Comparison of ENCODE assay signal across 15 cellular contexts in genomic region chr17:45403906-45404490, GRCh38.
"Had no signal": no experiment of that assay in that cellular context is flagged by ENCODE, and none has a peak within 500 bp of the region (broad histone marks: within the 10 kb centered on the region; RNA-seq: fewer than 3 reads in every experiment).

No MANE protein-coding gene starts in this region.

- H3K27me3 Mint-ChIP-seq: stimulated activated naive CD8-positive, alpha-beta T cell treated with anti-CD3 and anti-CD28 coated beads, Interleukin-15, Interleukin-2, amounts not matched to agents 100 ng/mL and 50 ng/mL, for 24 hours had no signal

- ATAC-seq: foreskin keratinocyte, left colon had no signal

- DNase-seq: activated CD4-positive, alpha-beta T cell treated with anti-CD3 and anti-CD28 coated beads for 48 hours; activated CD8-positive, alpha-beta memory T cell treated with anti-CD3 and anti-CD28 coated beads for 24 hours; activated effector memory CD4-positive, alpha-beta T cell treated with anti-CD3 and anti-CD28 coated beads, Interleukin-2, amount 50 U/mL, for 16 hours; activated T-cell treated with anti-CD3 and anti-CD28 coated beads for 4 hours; dorsolateral prefrontal cortex; foreskin keratinocyte; left colon; nephron progenitor cell; ovary; sigmoid colon; T-helper 9 cell; upper lobe of left lung had no signal

- H3K36me3 ChIP-seq: ovary, sigmoid colon had no signal

- H3K27ac ChIP-seq: ascending aorta, dorsolateral prefrontal cortex, foreskin keratinocyte, ovary, sigmoid colon, upper lobe of left lung, VCaP had no signal

- H3K4me3 ChIP-seq: ascending aorta, dorsolateral prefrontal cortex, ovary, sigmoid colon, upper lobe of left lung had no signal

- H3K4me1 ChIP-seq: foreskin keratinocyte had no signal

- H3K27me3 ChIP-seq: ascending aorta, dorsolateral prefrontal cortex, foreskin keratinocyte, ovary, upper lobe of left lung had no signal

- H3K9me3 ChIP-seq: ascending aorta, ovary, sigmoid colon, upper lobe of left lung had no signal

- H3K27ac Mint-ChIP-seq: nephron progenitor cell; stimulated activated naive CD8-positive, alpha-beta T cell treated with anti-CD3 and anti-CD28 coated beads, Interleukin-15, Interleukin-2, amounts not matched to agents 100 ng/mL and 50 ng/mL, for 24 hours had no signal

- H3K9me3 Mint-ChIP-seq: nephron progenitor cell; stimulated activated naive CD8-positive, alpha-beta T cell treated with anti-CD3 and anti-CD28 coated beads, Interleukin-15, Interleukin-2, amounts not matched to agents 100 ng/mL and 50 ng/mL, for 24 hours had no signal

- H3K4me3 Mint-ChIP-seq: nephron progenitor cell; stimulated activated naive CD8-positive, alpha-beta T cell treated with anti-CD3 and anti-CD28 coated beads, Interleukin-15, Interleukin-2, amounts not matched to agents 100 ng/mL and 50 ng/mL, for 24 hours had no signal
